Comparison of ENCODE assay signal across 9 cellular contexts in the genomic region with DNA sequence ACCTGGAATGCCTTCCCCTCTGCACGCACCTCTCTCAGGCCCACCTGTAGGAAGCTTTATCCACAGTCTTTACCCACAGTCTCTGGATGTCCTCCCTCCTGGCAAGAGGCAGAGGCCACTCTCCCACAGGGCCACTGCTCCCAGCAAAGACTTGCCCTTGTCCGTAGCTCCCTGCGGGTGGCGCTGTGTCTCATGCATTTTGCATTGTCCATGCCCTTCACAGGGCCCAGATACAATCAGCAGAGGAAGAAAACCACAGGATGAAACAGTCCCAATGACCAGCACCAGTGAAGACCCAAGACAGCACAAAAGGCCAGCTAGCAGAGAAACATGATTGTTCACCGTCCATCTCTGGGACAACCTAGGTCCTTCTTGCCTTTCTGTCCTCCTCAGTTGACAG. TPM values are rescaled to one million over a fixed set of nuclear protein-coding genes. Genes with fewer than 3 reads are reported as not detected.
DNase-seq lines count a peak whose midpoint lies in the region; ATAC-seq lines count a peak whose summit lies in the region.
"Had no signal": no experiment of that assay in that cellular context is flagged by ENCODE, and none has a peak within 500 bp of the region (broad histone marks: within the 10 kb centered on the region; RNA-seq: fewer than 3 reads in every experiment).

No MANE protein-coding gene starts in this region.

- no peak for ATAC-seq in HG02981 (IDR thresholded peaks at IDR 0.05; ENCODE audit: unreplicated experiment)

- DNase-seq in activated T-cell treated with anti-CD3 and anti-CD28 coated beads, Interleukin-2, amount 50 U/mL, for 48 hours: peak; percentile 37 to 42
- DNase-seq in activated T-cell treated with anti-CD3 and anti-CD28 coated beads for 4 hours (no peak), NCI-H748 (lab: John Stamatoyannopoulos, UW; ENCODE audit: unreplicated experiment) (peak; percentile 56), ecto neural progenitor cell (ENCODE audit: low spot score) (peak; percentile 75), retina (peak; percentile 62), NOMO-1 (lab: John Stamatoyannopoulos, UW; ENCODE audit: unreplicated experiment in 2 of 2) (no peak), ureter (ENCODE audit: low spot score) (no peak)
- DNase-seq: NCI-H2171 had no signal

RNA-seq across cellular contexts. Expression of a gene that starts 2.1 kb away (rescaled TPM):
- total RNA-seq in ureter: 28.3 TPM

Comparison
In these comparisons a context has a peak if more than half of its experiments do, and no peak if none do; other contexts are left out.
1. DNase-seq: peak in activated T-cell treated with anti-CD3 and anti-CD28 coated beads, Interleukin-2, amount 50 U/mL, for 48 hours (2 of 2), NCI-H748 (single experiment), ecto neural progenitor cell (single experiment) and retina (single experiment); none in activated T-cell treated with anti-CD3 and anti-CD28 coated beads for 4 hours (single experiment), NOMO-1 (0 of 2) and ureter (single experiment).